Comparison of ENCODE assay signal across 8 cellular contexts in genomic region chr19:5681446-5682292, GRCh38. TPM values are rescaled to one million over a fixed set of nuclear protein-coding genes. Genes with fewer than 3 reads are reported as not detected.
DNase-seq lines count a peak whose midpoint lies in the region; ATAC-seq and TF ChIP-seq lines count a peak whose summit lies in the region.

No MANE protein-coding gene starts in this region.

- no peaks in the 10 kb centered on the region for H3K36me3 Mint-ChIP-seq in natural killer cell treated with Interleukin-12 subunit alpha and Interleukin-12 subunit beta and Interleukin-15 and Interleukin-18, amount 100 ng/mL, for 72 hours

- DNase-seq in AG09309 (ENCODE audit: low read depth) (no peak), coronary artery (ENCODE audit: low spot score) (peak; percentile 72), SW 1271 (lab: John Stamatoyannopoulos, UW) (no peak)
- DNase-seq in Jurkat, Clone E6-1 (ENCODE audit: low read depth, low spot score): no peak
- DNase-seq in natural killer cell treated with Interleukin-12 subunit alpha and Interleukin-12 subunit beta and Interleukin-15 and Interleukin-18, amount 100 ng/mL, for 72 hours (ENCODE audit: low spot score): no peak

- no peaks in the 10 kb centered on the region for H3K27me3 Mint-ChIP-seq in natural killer cell treated with Interleukin-12 subunit alpha and Interleukin-12 subunit beta and Interleukin-15 and Interleukin-18, amount 100 ng/mL, for 72 hours

- H3K4me3 ChIP-seq in AG09309 (ENCODE audit: control insufficient read depth, low read depth, low read length) (peak overlapping the region; percentile 85), coronary artery (peak overlapping the region; percentile 93)
- peak overlapping the region; percentile 97 for H3K4me3 ChIP-seq in Jurkat, Clone E6-1 (ENCODE audit: low read length)

- ATAC-seq in natural killer cell treated with Interleukin-12 subunit alpha and Interleukin-12 subunit beta and Interleukin-15 and Interleukin-18, amount 100 ng/mL, for 72 hours: no peak
- ATAC-seq in GM19395 (IDR thresholded peaks at IDR 0.05; ENCODE audit: unreplicated experiment) (no peak), GM21723 (IDR thresholded peaks at IDR 0.05; ENCODE audit: unreplicated experiment) (no peak), GM21360 (IDR thresholded peaks at IDR 0.05; ENCODE audit: unreplicated experiment) (no peak)

- H3K4me1 Mint-ChIP-seq in natural killer cell treated with Interleukin-12 subunit alpha and Interleukin-12 subunit beta and Interleukin-15 and Interleukin-18, amount 100 ng/mL, for 72 hours (ENCODE audit: low read depth in 2 of 2): peaks cover 24 to 25% of the 10 kb centered on the region in 2 donors

- H3K27ac ChIP-seq in coronary artery: no peak overlapping the region

- peak overlapping the region; percentile 5 to 26 for H3K27ac Mint-ChIP-seq in natural killer cell treated with Interleukin-12 subunit alpha and Interleukin-12 subunit beta and Interleukin-15 and Interleukin-18, amount 100 ng/mL, for 72 hours

- H3K4me3 Mint-ChIP-seq in natural killer cell treated with Interleukin-12 subunit alpha and Interleukin-12 subunit beta and Interleukin-15 and Interleukin-18, amount 100 ng/mL, for 72 hours: peak overlapping the region; percentile 86

- no peak for TF ChIP-seq CTCF in AG09309 (IDR thresholded peaks at IDR 0.05; ENCODE audit: control insufficient read depth, insufficient read depth, low read depth, low read length, missing control alignments)
- no peak for TF ChIP-seq CTCF in coronary artery (IDR thresholded peaks at IDR 0.05)

- H3K9me3 Mint-ChIP-seq in natural killer cell treated with Interleukin-12 subunit alpha and Interleukin-12 subunit beta and Interleukin-15 and Interleukin-18, amount 100 ng/mL, for 72 hours: no peaks in the 10 kb centered on the region

RNA-seq across cellular contexts. Expression of gene HSD11B1L, which starts 0.8 kb away (rescaled TPM):
- polyA plus RNA-seq in Jurkat, Clone E6-1 (2012; ENCODE audit: insufficient read depth, insufficient read length): 10.3 TPM
- total RNA-seq in natural killer cell treated with Interleukin-12 subunit alpha and Interleukin-12 subunit beta and Interleukin-15 and Interleukin-18, amount 100 ng/mL, for 72 hours: 1 to 10 TPM; 1.8 to 3.6 TPM

RNA-seq across cellular contexts. Expression of gene MICOS13, which starts 1.4 kb away (rescaled TPM):
- polyA plus RNA-seq in Jurkat, Clone E6-1 (2012; ENCODE audit: insufficient read depth, insufficient read length): 78.7 TPM
- 10 to 100 TPM; 40.7 to 41.4 TPM for total RNA-seq in natural killer cell treated with Interleukin-12 subunit alpha and Interleukin-12 subunit beta and Interleukin-15 and Interleukin-18, amount 100 ng/mL, for 72 hours

RNA-seq across cellular contexts. Expression of gene RPL36, which starts 8.4 kb away (rescaled TPM):
- 2,899 TPM for polyA plus RNA-seq in Jurkat, Clone E6-1 (2012; ENCODE audit: insufficient read depth, insufficient read length)
- total RNA-seq in natural killer cell treated with Interleukin-12 subunit alpha and Interleukin-12 subunit beta and Interleukin-15 and Interleukin-18, amount 100 ng/mL, for 72 hours: 100 to 1,000 TPM; 645 to 764 TPM

RNA-seq across cellular contexts. Expression of gene LONP1, which starts 38.3 kb away (rescaled TPM):
- polyA plus RNA-seq in Jurkat, Clone E6-1 (2012; ENCODE audit: insufficient read depth, insufficient read length): 139 TPM
- total RNA-seq in natural killer cell treated with Interleukin-12 subunit alpha and Interleukin-12 subunit beta and Interleukin-15 and Interleukin-18, amount 100 ng/mL, for 72 hours: 100 to 1,000 TPM; 151 to 267 TPM

RNA-seq across cellular contexts. Expression of gene CATSPERD, which starts 38.8 kb away (rescaled TPM):
- polyA plus RNA-seq in Jurkat, Clone E6-1 (2012; ENCODE audit: insufficient read depth, insufficient read length): not detected
- not detected for total RNA-seq in natural killer cell treated with Interleukin-12 subunit alpha and Interleukin-12 subunit beta and Interleukin-15 and Interleukin-18, amount 100 ng/mL, for 72 hours
